Comparison of ENCODE assay signal across 8 cellular contexts in the genomic region with DNA sequence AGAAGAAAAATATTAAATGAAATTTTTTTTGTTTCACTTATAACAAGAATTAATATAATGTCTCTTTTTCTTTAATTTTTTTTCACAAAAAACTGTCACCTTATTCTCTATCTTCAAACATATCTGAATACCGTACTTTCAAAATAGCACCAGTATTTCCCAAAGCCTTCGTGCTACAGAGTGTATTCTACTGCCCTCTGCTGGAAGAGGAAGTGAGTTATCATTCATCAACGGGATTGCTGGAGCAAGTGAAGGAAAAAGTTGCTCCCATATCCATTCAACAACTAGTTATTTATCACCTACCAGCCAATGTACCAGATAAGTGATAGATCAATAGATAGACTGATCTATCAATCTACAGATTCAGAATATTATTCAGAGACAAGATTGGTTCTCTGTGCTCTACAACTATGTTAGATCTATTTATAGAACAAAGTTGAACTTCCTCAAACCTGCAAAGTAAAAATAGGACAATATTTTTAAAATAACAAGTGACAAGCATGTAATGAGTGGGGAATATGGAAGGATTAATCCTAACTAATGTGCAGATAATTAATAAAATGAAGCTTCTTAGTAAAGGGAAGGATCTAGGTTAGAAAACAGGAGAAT. TPM values are rescaled to one million over a fixed set of nuclear protein-coding genes. Genes with fewer than 3 reads are reported as not detected.
A peak's percentile ranks its signal among the peaks of the same experiment; 100 is the strongest.
DNase-seq lines count a peak whose midpoint lies in the region; ATAC-seq and TF ChIP-seq lines count a peak whose summit lies in the region.

No MANE protein-coding gene starts in this region.

- H3K27me3 Mint-ChIP-seq in activated T-helper 2 cell treated with anti-CD3 and anti-CD28 coated beads, Interferon-gamma antibody, Interleukin-2, Interleukin-4, amounts not matched to agents 10 μg/mL and 5 μg/mL and 100 μg/mL, durations not matched to agents 14 hours and 24 hours and 36 hours (ENCODE audit: low read depth), result no peaks in the 10 kb centered on the region

- H3K27ac ChIP-seq in KMS-11 (no peak overlapping the region), SJCRH30 (no peak overlapping the region)

- H3K9me3 ChIP-seq in SJCRH30 (replicated peaks), result no peaks in the 10 kb centered on the region

- DNase-seq in EH (ENCODE audit: low read depth), result peak; percentile 33
- DNase-seq in SJCRH30, result peak; percentile 13 to 72
- DNase-seq in foreskin fibroblast, result peak in 1 of 2 donors; percentile 1
- DNase-seq in skeletal muscle cell (ENCODE audit: low read depth), result peak; percentile 2
- DNase-seq in HK-2 (ENCODE audit: unreplicated experiment), result no peak
- DNase-seq in activated T-helper 2 cell treated with anti-CD3 and anti-CD28 coated beads, Interferon-gamma antibody, Interleukin-2, Interleukin-4, amounts not matched to agents 10 μg/mL and 5 μg/mL and 100 μg/mL, durations not matched to agents 14 hours and 24 hours and 36 hours (ENCODE audit: low spot score), result no peak

- H3K4me3 Mint-ChIP-seq in activated T-helper 2 cell treated with anti-CD3 and anti-CD28 coated beads, Interferon-gamma antibody, Interleukin-2, Interleukin-4, amounts not matched to agents 10 μg/mL and 5 μg/mL and 100 μg/mL, durations not matched to agents 14 hours and 24 hours and 36 hours (ENCODE audit: low read depth), result no peak overlapping the region

- H3K27me3 ChIP-seq in KMS-11 (ENCODE audit: insufficient read depth, low read depth) (no peaks in the 10 kb centered on the region), SJCRH30 (no peaks in the 10 kb centered on the region)

- H3K9ac ChIP-seq in KMS-11, result no peak overlapping the region

- H3K36me3 ChIP-seq in KMS-11 (ENCODE audit: insufficient read depth), result no peaks in the 10 kb centered on the region
- no peaks in the 10 kb centered on the region for H3K36me3 ChIP-seq in SJCRH30

- no peaks in the 10 kb centered on the region for H3K36me3 Mint-ChIP-seq in activated T-helper 2 cell treated with anti-CD3 and anti-CD28 coated beads, Interferon-gamma antibody, Interleukin-2, Interleukin-4, amounts not matched to agents 10 μg/mL and 5 μg/mL and 100 μg/mL, durations not matched to agents 14 hours and 24 hours and 36 hours (ENCODE audit: low read depth)

- H3K4me2 ChIP-seq in KMS-11, result no peak overlapping the region

- TF ChIP-seq CTCF in KMS-11 (conservative IDR thresholded peaks at IDR 0.05; ENCODE audit: low read depth, low read length) (peak; percentile 77), foreskin fibroblast (IDR thresholded peaks at IDR 0.05; ENCODE audit: low read depth, low read length) (peak; percentile 76)

- no peak overlapping the region for H2AFZ ChIP-seq in KMS-11 (ENCODE audit: low read depth)

- no peak overlapping the region for H3K27ac Mint-ChIP-seq in activated T-helper 2 cell treated with anti-CD3 and anti-CD28 coated beads, Interferon-gamma antibody, Interleukin-2, Interleukin-4, amounts not matched to agents 10 μg/mL and 5 μg/mL and 100 μg/mL, durations not matched to agents 14 hours and 24 hours and 36 hours

- no peaks in the 10 kb centered on the region for H3K4me1 Mint-ChIP-seq in activated T-helper 2 cell treated with anti-CD3 and anti-CD28 coated beads, Interferon-gamma antibody, Interleukin-2, Interleukin-4, amounts not matched to agents 10 μg/mL and 5 μg/mL and 100 μg/mL, durations not matched to agents 14 hours and 24 hours and 36 hours (ENCODE audit: low read depth)

- H3K4me3 ChIP-seq in KMS-11 (IDR thresholded peaks at IDR 0.05; ENCODE audit: insufficient read depth, low read depth, low read length) (no peak overlapping the region), SJCRH30 (no peak overlapping the region), foreskin fibroblast (ENCODE audit: low read depth in 1 of 2, low read length in 2 of 2) (no peak overlapping the region), skeletal muscle cell (ENCODE audit: low read depth, low read length) (no peak overlapping the region)

- peak; percentile 77 for ATAC-seq in GM21390 (IDR thresholded peaks at IDR 0.05; ENCODE audit: unreplicated experiment)

- H3K79me2 ChIP-seq in KMS-11 (ENCODE audit: insufficient read depth, low read depth), result no peaks in the 10 kb centered on the region

- H3K9me3 Mint-ChIP-seq in activated T-helper 2 cell treated with anti-CD3 and anti-CD28 coated beads, Interferon-gamma antibody, Interleukin-2, Interleukin-4, amounts not matched to agents 10 μg/mL and 5 μg/mL and 100 μg/mL, durations not matched to agents 14 hours and 24 hours and 36 hours, result no peaks in the 10 kb centered on the region

- no peaks in the 10 kb centered on the region for H4K20me1 ChIP-seq in KMS-11 (ENCODE audit: insufficient read depth)

- intact Hi-C loops in activated T-helper 2 cell treated with anti-CD3 and anti-CD28 coated beads, Interferon-gamma antibody, Interleukin-2, Interleukin-4, amounts not matched to agents 10 μg/mL and 5 μg/mL and 100 μg/mL, durations not matched to agents 14 hours and 24 hours and 36 hours (cut with micrococcal nuclease), result loop anchor here (5.0 kb wide), 1 partner anchor 665 kb away; no protein-coding TSS in a partner anchor

- no peaks in the 10 kb centered on the region for H3K4me1 ChIP-seq in KMS-11 (ENCODE audit: low read depth, poor library complexity, severe bottlenecking)
- H3K4me1 ChIP-seq in SJCRH30, result no peaks in the 10 kb centered on the region

RNA-seq across cellular contexts. Expression of a gene that starts 26.7 kb away (rescaled TPM):
- total RNA-seq in SJCRH30 (2014; rRNA removed; shearing (Covaris generic)), result 14.0 and 16.7 TPM in 2 replicates
- not detected in 2 replicates for total RNA-seq in activated T-helper 2 cell treated with anti-CD3 and anti-CD28 coated beads, Interferon-gamma antibody, Interleukin-2, Interleukin-4, amounts not matched to agents 10 μg/mL and 5 μg/mL and 100 μg/mL, durations not matched to agents 14 hours and 24 hours and 36 hours

Comparison
In these comparisons a context has a peak if more than half of its experiments do, and no peak if none do; other contexts are left out.
1. DNase-seq: peak in EH (single experiment), SJCRH30 (2 of 2) and skeletal muscle cell (single experiment); none in HK-2 (single experiment) and activated T-helper 2 cell treated with anti-CD3 and anti-CD28 coated beads, Interferon-gamma antibody, Interleukin-2, Interleukin-4, amounts not matched to agents 10 μg/mL and 5 μg/mL and 100 μg/mL, durations not matched to agents 14 hours and 24 hours and 36 hours (single experiment).
2. RNA of a gene that starts 26.7 kb away (total RNA-seq): 14.0 to 16.7 TPM in SJCRH30; not detected in activated T-helper 2 cell treated with anti-CD3 and anti-CD28 coated beads, Interferon-gamma antibody, Interleukin-2, Interleukin-4, amounts not matched to agents 10 μg/mL and 5 μg/mL and 100 μg/mL, durations not matched to agents 14 hours and 24 hours and 36 hours; every median in the first group is over 10 times any median in the second.